ENCODE assay signal across 8 cellular contexts in the genomic region with DNA sequence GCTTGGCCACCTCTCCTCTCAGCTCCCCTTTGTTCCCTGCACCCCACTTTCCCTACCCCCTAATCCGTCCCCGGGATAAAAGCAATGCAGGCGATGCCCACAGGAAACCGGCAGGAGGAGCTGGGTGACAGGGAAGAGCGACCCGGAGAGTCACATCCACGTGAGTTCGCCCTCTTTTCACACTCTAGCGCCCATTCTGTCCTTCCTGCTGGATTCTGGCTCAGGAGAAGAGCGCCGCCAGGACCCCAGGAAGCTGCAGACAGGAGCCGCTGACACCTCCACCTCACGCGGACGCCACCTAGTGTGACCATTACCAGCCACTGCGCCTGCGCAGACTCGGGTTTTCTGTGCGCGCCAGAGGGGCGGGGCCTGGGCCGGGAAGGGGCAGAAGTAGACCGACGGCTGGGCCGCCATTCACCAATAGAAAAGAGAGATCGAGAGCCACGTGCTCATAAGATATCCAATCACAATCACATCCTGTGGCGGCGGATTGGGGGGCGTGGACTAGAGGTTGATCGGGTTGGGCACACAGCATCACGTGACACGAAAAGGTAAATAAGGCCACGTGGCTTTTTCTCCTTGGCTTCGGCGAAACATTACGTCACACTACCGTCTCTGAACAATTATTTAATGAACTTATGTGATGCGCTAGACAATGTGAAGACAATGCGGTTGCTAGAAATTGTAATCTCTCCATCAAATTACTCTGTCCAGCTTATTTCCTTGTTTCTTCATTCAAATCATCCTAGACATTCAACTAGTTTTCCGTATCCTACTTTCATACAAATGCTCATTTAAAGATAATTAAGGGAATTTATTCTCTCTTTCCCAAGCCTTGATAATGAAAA. TPM values are rescaled to one million over a fixed set of nuclear protein-coding genes. Genes with fewer than 3 reads are reported as not detected.
DNase-seq lines count a peak whose midpoint lies in the region; ATAC-seq and TF ChIP-seq lines count a peak whose summit lies in the region.

No MANE protein-coding gene starts in this region.

- ATAC-seq in GM18873 (IDR thresholded peaks at IDR 0.05; ENCODE audit: low FRiP score, unreplicated experiment) (peak; percentile 99), HG03139 (IDR thresholded peaks at IDR 0.05; ENCODE audit: unreplicated experiment) (peak; percentile 100)

- peaks cover 4 to 10% (median 5%) of the 10 kb centered on the region in 3 donors for H3K27me3 Mint-ChIP-seq in immature natural killer cell (ENCODE audit: low read depth in 3 of 3)

- peak overlapping the region; percentile 92 to 96 (median 94) for H3K27ac Mint-ChIP-seq in immature natural killer cell

- peak overlapping the region; percentile 78 to 94 (median 88) for H3K4me3 Mint-ChIP-seq in immature natural killer cell

- no peaks in the 10 kb centered on the region for H3K36me3 Mint-ChIP-seq in immature natural killer cell

- H3K9me3 Mint-ChIP-seq in immature natural killer cell: no peaks in the 10 kb centered on the region

- peak overlapping the region; percentile 86 for H3K27ac ChIP-seq in caudate nucleus (ENCODE audit: low read depth, low read length)

- H3K4me3 ChIP-seq in WI38 (ENCODE audit: low read depth, low read length): peak overlapping the region; percentile 67

- TF ChIP-seq CTCF in WI38 (IDR thresholded peaks at IDR 0.05; ENCODE audit: low read depth, low read length): peak; percentile 49; the same call in 1 of the 2 replicates

- peaks cover 15 to 18% of the 10 kb centered on the region in 2 donors for H3K4me1 Mint-ChIP-seq in immature natural killer cell

- DNase-seq in AG08395 (ENCODE audit: low spot score) (peak; percentile 100), NCI-H2196 treated with DMSO at 0.1 percent for 48 hours (lab: John Stamatoyannopoulos, UW; ENCODE audit: unreplicated experiment) (peak; percentile 99), caudate nucleus (lab: John Stamatoyannopoulos, UW) (peak; percentile 90 to 100 (median 99)), immature natural killer cell (peak; percentile 100), smooth muscle cell of the brain vasculature (ENCODE audit: low read depth, low spot score) (peak; percentile 98)

RNA-seq across cellular contexts. Expression of a gene that starts 10.1 kb away (rescaled TPM):
- polyA plus RNA-seq in immature natural killer cell: under 1 TPM in 1 of 3 donors, not detected in 2; 0.76 TPM

RNA-seq across cellular contexts. Expression of a gene that starts 15.4 kb away (rescaled TPM):
- 1 to 10 TPM in 2 of 3 donors, not detected in 1; 1.5 to 1.9 TPM for polyA plus RNA-seq in immature natural killer cell

RNA-seq across cellular contexts. Expression of a gene that starts 24.4 kb away (rescaled TPM):
- polyA plus RNA-seq in immature natural killer cell: not detected

RNA-seq across cellular contexts. Expression of a gene that starts 25.8 kb away (rescaled TPM):
- polyA plus RNA-seq in immature natural killer cell: 10 to 100 TPM in 1 of 3 donors, not detected in 2; 70.0 TPM

RNA-seq across cellular contexts. Expression of a gene that starts 51.5 kb away (rescaled TPM):
- polyA plus RNA-seq in immature natural killer cell: not detected

Comparison
In these comparisons a context has a peak if more than half of its experiments do, and no peak if none do; other contexts are left out.
1. Peak in every context shown above with its lines: DNase-seq, ATAC-seq, H3K4me3 ChIP-seq and H3K27ac ChIP-seq.